ENCODE assay signal across 14 cellular contexts in genomic region chr11:78497309-78497708, GRCh38.
A peak's percentile ranks its signal among the peaks of the same experiment; 100 is the strongest.
DNase-seq lines count a peak whose midpoint lies in the region; FAIRE-seq and TF ChIP-seq lines count a peak whose summit lies in the region.
"Had no signal": no experiment of that assay in that cellular context is flagged by ENCODE, and none has a peak within 500 bp of the region (broad histone marks: within the 10 kb centered on the region; RNA-seq: fewer than 3 reads in every experiment).

No MANE protein-coding gene starts in this region.

- H3K9me3 Mint-ChIP-seq in chondrocyte (ENCODE audit: low read depth) (no peaks in the 10 kb centered on the region), nephron (no peaks in the 10 kb centered on the region)
- H3K9me3 Mint-ChIP-seq: CD4-positive, alpha-beta memory T cell; HFFc6 had no signal

- FAIRE-seq in urothelium cell line (lab: Jason Lieb, UNC) = no peak
- FAIRE-seq: GM12878, GM18507, H1 had no signal

- TF ChIP-seq CTCF in chondrocyte (IDR thresholded peaks at IDR 0.05) = no peak
- TF ChIP-seq CTCF in nephron (IDR thresholded peaks at IDR 0.05; ENCODE audit: unreplicated experiment in 3 of 3) = no peak

- H3K27me3 Mint-ChIP-seq in chondrocyte (ENCODE audit: low read depth) (no peaks in the 10 kb centered on the region), nephron (ENCODE audit: low read depth) (peaks cover 4% of the 10 kb centered on the region)
- H3K27me3 Mint-ChIP-seq: CD4-positive, alpha-beta memory T cell had no signal

- DNase-seq in RPMI8226 (peak; percentile 9), chondrocyte (ENCODE audit: low spot score) (no peak), epidermal melanocyte (ENCODE audit: insufficient read length, low spot score) (no peak), urothelium cell line (ENCODE audit: low spot score) (no peak)
- DNase-seq in activated CD4-positive, alpha-beta T cell treated with anti-CD3 and anti-CD28 coated beads for 4 hours = no peak
- DNase-seq: BE2C; CD4-positive, alpha-beta memory T cell; DMS79; HCEC 1CT; HFFc6 had no signal

- H3K4me3 Mint-ChIP-seq in chondrocyte (ENCODE audit: unreplicated experiment) = no peak overlapping the region
- no peak overlapping the region for H3K4me3 Mint-ChIP-seq in nephron
- H3K4me3 Mint-ChIP-seq: CD4-positive, alpha-beta memory T cell; HFFc6 had no signal

- H3K36me3 Mint-ChIP-seq in chondrocyte (ENCODE audit: low read depth) (no peaks in the 10 kb centered on the region), nephron (ENCODE audit: low read depth) (no peaks in the 10 kb centered on the region)

- peak overlapping the region; percentile 28 for H3K27ac Mint-ChIP-seq in chondrocyte (ENCODE audit: unreplicated experiment)
- H3K27ac Mint-ChIP-seq in nephron = peak overlapping the region in 2 of 3 experiments; percentile 75 to 82
- H3K27ac Mint-ChIP-seq: CD4-positive, alpha-beta memory T cell; HFFc6 had no signal

- H3K4me1 Mint-ChIP-seq in chondrocyte (ENCODE audit: low read depth) = peaks cover 26% of the 10 kb centered on the region
- H3K4me1 Mint-ChIP-seq in nephron = peaks cover 40% of the 10 kb centered on the region
